ENCODE assay signal across 15 cellular contexts in the genomic region with DNA sequence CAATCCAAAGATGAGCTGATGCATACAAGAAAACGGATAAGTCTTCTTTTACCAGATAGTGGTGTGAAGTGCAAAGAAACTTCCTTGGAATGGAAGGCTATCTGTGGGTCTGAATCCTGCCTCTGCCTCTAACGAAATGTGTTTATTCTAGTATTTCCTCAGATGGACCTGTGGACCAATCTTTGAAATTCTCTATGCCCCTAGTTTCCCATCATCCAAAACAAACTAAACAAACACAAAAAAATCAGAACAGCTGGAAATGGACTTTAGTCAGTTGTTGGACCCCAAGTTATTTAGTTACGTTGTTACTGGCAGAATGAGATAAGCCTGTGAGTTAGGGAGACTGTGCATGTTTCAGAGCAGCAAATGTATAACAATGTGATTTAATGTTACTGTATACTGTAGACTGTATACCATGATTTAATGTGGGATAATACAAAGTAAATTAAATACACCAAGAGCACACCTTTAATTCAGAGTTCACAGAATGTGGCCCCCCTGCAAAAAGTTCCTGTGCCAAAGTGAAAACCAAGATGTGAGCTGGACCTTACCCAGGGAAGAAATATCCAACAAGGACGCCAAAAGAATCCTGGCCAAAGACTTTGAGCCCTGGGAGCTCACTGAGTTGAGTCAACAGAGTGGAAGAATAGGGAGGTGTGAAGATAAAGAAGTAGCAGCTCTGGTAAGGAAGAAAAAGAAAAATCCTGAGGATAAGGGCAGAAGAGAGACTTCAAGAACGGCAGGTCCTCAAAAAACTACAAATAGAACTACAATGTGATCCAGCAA.
DNase-seq lines count a peak whose midpoint lies in the region; ATAC-seq and TF ChIP-seq lines count a peak whose summit lies in the region.
"Had no signal": no experiment of that assay in that cellular context is flagged by ENCODE, and none has a peak within 500 bp of the region (broad histone marks: within the 10 kb centered on the region; RNA-seq: fewer than 3 reads in every experiment).

No MANE protein-coding gene starts in this region.

- H3K18ac ChIP-seq in mesendoderm (ENCODE audit: low read length), result no peak overlapping the region

- no peak overlapping the region for H3K23ac ChIP-seq in mesendoderm (ENCODE audit: low read length)

- ATAC-seq in left lobe of liver (peak; percentile 80), GM18909 (IDR thresholded peaks at IDR 0.05; ENCODE audit: poor library complexity, unreplicated experiment) (no peak)
- ATAC-seq: K562 had no signal

- no peak overlapping the region for H2BK120ac ChIP-seq in mesendoderm (ENCODE audit: low read depth, low read length)

- H3K4me2 ChIP-seq in Karpas-422 (ENCODE audit: low read depth, low read length, poor library complexity, severe bottlenecking), result no peak overlapping the region
- no peak overlapping the region for H3K4me2 ChIP-seq in mesendoderm (ENCODE audit: low read length)

- H2AFZ ChIP-seq in Karpas-422 (ENCODE audit: low read length), result no peak overlapping the region

- no peaks in the 10 kb centered on the region; the same call in 1 of the 2 replicates for H3K27me3 ChIP-seq in Karpas-422 (ENCODE audit: low read length)
- H3K27me3 ChIP-seq in mesendoderm (ENCODE audit: insufficient read depth, low read length, poor library complexity), result no peaks in the 10 kb centered on the region
- H3K27me3 ChIP-seq in A673 (replicated peaks; ENCODE audit: insufficient read depth, low read depth, low read length, poor library complexity), result peaks cover 12% of the 10 kb centered on the region

- H3K27ac ChIP-seq in Karpas-422 (ENCODE audit: low read length) (no peak overlapping the region), mesendoderm (ENCODE audit: low read depth, low read length) (no peak overlapping the region), A673 (ENCODE audit: low read depth, low read length, poor library complexity, severe bottlenecking) (no peak overlapping the region)
- H3K27ac ChIP-seq: C4-2B had no signal

- H3K56ac ChIP-seq in mesendoderm (ENCODE audit: low read length), result no peak overlapping the region

- no peak overlapping the region for H2BK5ac ChIP-seq in mesendoderm (ENCODE audit: low read length)

- POLR2A ChIA-PET in A673 (lab: Charles Lee; ENCODE audit: low non-redundant PET), result no interaction called here

- H2BK15ac ChIP-seq in mesendoderm (replicated peaks; ENCODE audit: low read depth), result no peak overlapping the region

- CTCF ChIA-PET in A673 (lab: Charles Lee), result no interaction called here

- no peak overlapping the region for H3K9ac ChIP-seq in Karpas-422 (ENCODE audit: low read length)
- H3K9ac ChIP-seq in mesendoderm (ENCODE audit: low read length), result no peak overlapping the region

- intact Hi-C loops in A673 (cut with micrococcal nuclease; ENCODE audit: unreplicated experiment), result no loop called here

- H4K5ac ChIP-seq in mesendoderm (ENCODE audit: low read length), result no peak overlapping the region

- no peak overlapping the region for H2AK5ac ChIP-seq in mesendoderm (ENCODE audit: low read length)

- no peaks in the 10 kb centered on the region for H3K79me1 ChIP-seq in mesendoderm (ENCODE audit: low read length)

- H3K9me2 ChIP-seq in Karpas-422 (replicated peaks; ENCODE audit: insufficient read depth, low read length), result no peaks in the 10 kb centered on the region

- no CpG with 5 or more reads among the region's 5 CpGs for whole genome bisulfite sequencing in mesendoderm (ENCODE audit: extremely low coverage, insufficient coverage, low lambda C conversion rate)

- H3K9me3 ChIP-seq in Karpas-422 (ENCODE audit: low read length) (no peaks in the 10 kb centered on the region), A673 (ENCODE audit: low read depth, low read length, poor library complexity, severe bottlenecking) (no peaks in the 10 kb centered on the region)

- no peaks in the 10 kb centered on the region for H4K20me1 ChIP-seq in Karpas-422 (ENCODE audit: insufficient read depth, low read depth, low read length)

- BruUV-seq in A673 (replicated peaks; lab: Mats Ljungman, UMichigan), result no TSS peak

- H3K4me1 ChIP-seq in Karpas-422 (ENCODE audit: low read length) (no peaks in the 10 kb centered on the region), mesendoderm (ENCODE audit: control insufficient read depth, low read depth, low read length) (no peaks in the 10 kb centered on the region), A673 (ENCODE audit: insufficient read depth, low read length, poor library complexity, severe bottlenecking) (no peaks in the 10 kb centered on the region)

- no peak overlapping the region for H4K8ac ChIP-seq in mesendoderm (ENCODE audit: low read depth, low read length)

- H3K4me3 ChIP-seq in Karpas-422 (ENCODE audit: low read length), result no peak overlapping the region
- no peak overlapping the region for H3K4me3 ChIP-seq in mesendoderm (ENCODE audit: low read length)
- H3K4me3 ChIP-seq in A673 (ENCODE audit: low read depth, low read length, poor library complexity, severe bottlenecking), result no peak overlapping the region
- H3K4me3 ChIP-seq: K562 had no signal

- H3K79me2 ChIP-seq in Karpas-422 (ENCODE audit: low read length) (no peaks in the 10 kb centered on the region), mesendoderm (ENCODE audit: control insufficient read depth, insufficient read depth, low read length) (no peaks in the 10 kb centered on the region)

- H3K36me3 ChIP-seq in Karpas-422 (ENCODE audit: insufficient read depth, low read length) (no peaks in the 10 kb centered on the region), mesendoderm (ENCODE audit: control insufficient read depth, insufficient read depth, low read length) (no peaks in the 10 kb centered on the region), A673 (ENCODE audit: insufficient read depth, low read length, poor library complexity, severe bottlenecking) (no peaks in the 10 kb centered on the region)

- DNase-seq in Karpas-422 (peak; percentile 17), left lobe of liver (ENCODE audit: low spot score) (peak; percentile 67), mesendoderm (peak; percentile 40), A673 (ENCODE audit: low spot score) (no peak), NCI-H774 (lab: John Stamatoyannopoulos, UW) (no peak)
- DNase-seq: AML-193; Calu3; CD4-positive, alpha-beta T cell; DMS79 treated with DMSO at 0.1 percent for 48 hours; GF-D8; H9; IMR-90 had no signal

- H3K4ac ChIP-seq in mesendoderm (ENCODE audit: low read depth, low read length), result no peak overlapping the region

- TF ChIP-seq CTCF in A673 (conservative IDR thresholded peaks at IDR 0.05; ENCODE audit: low read depth, low read length), result no peak

Comparison
In these comparisons a context has a peak if more than half of its experiments do, and no peak if none do; other contexts are left out.
1. DNase-seq: peak in Karpas-422 (single experiment), left lobe of liver (single experiment) and mesendoderm (single experiment); none in A673 (single experiment) and NCI-H774 (single experiment).